ENCODE assay signal across 8 cellular contexts in the genomic region with DNA sequence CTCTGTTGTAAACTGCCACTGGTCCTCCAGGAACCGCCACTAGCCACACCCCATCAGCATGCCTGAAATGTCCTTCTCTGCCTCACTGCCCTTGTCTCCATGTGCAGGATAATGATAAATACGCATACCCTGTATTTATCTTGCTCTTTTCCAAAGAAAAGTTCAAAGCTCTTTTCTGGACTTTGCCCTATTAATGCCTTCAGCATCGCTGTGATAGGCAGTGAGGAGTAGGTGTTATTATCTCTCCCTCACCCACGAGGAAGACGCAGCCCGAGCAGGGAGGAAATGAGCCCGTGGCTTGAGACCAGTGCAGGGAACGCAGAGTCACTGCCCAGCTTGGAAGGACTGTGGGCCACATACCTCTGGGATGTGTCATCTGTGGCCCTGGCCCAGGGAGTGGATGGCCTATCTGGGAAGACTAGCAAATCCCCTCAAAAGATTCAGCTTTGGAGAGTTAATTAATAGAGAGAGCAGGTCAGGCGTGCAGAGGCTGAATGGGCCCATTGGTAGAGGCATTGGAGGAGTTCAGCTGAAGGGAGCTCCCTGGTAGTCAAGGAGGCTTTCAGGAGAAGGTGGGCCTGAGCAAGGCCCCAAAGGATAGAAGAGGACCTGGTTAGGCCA. TPM values are rescaled to one million over a fixed set of nuclear protein-coding genes. Genes with fewer than 3 reads are reported as not detected.
DNase-seq lines count a peak whose midpoint lies in the region; ATAC-seq and TF ChIP-seq lines count a peak whose summit lies in the region.

No MANE protein-coding gene starts in this region.

- H2AK5ac ChIP-seq in mesenchymal stem cell (ENCODE audit: low read length, severe bottlenecking) = peak overlapping the region; percentile 77

- peaks cover 59 to 77% of the 10 kb centered on the region in 2 experiments for H3K36me3 ChIP-seq in mesenchymal stem cell (ENCODE audit: control insufficient read depth in 1 of 2, insufficient read depth in 2 of 2, low read depth in 1 of 2, low read length in 2 of 2)
- no peaks in the 10 kb centered on the region for H3K36me3 ChIP-seq in uterus

- peak overlapping the region; percentile 46 to 67 for H3K4ac ChIP-seq in mesenchymal stem cell (ENCODE audit: low read depth in 1 of 2, low read length in 2 of 2)

- peak overlapping the region; percentile 47 for H3K27ac Mint-ChIP-seq in activated T-cell treated with anti-CD3 and anti-CD28 coated beads, Interleukin-2, amount 50 U/mL, for 72 hours

- peaks cover 14 to 29% of the 10 kb centered on the region in 2 donors for H3K36me3 Mint-ChIP-seq in activated T-cell treated with anti-CD3 and anti-CD28 coated beads, Interleukin-2, amount 50 U/mL, for 72 hours (ENCODE audit: insufficient read depth in 2 of 2)

- H3K79me1 ChIP-seq in mesenchymal stem cell (replicated peaks; ENCODE audit: low read length, poor library complexity, severe bottlenecking) = peaks cover 48% of the 10 kb centered on the region

- H2BK12ac ChIP-seq in mesenchymal stem cell (ENCODE audit: low read length in 2 of 2) = peak overlapping the region; percentile 51 to 64

- ATAC-seq in activated T-cell treated with anti-CD3 and anti-CD28 coated beads, Interleukin-2, amount 50 U/mL, for 72 hours (replicated peaks in 1 of 2) = no peak
- ATAC-seq in HG02763 (IDR thresholded peaks at IDR 0.05; ENCODE audit: unreplicated experiment) = no peak
- no peak for ATAC-seq in HG03469 (IDR thresholded peaks at IDR 0.05; ENCODE audit: unreplicated experiment)

- peak overlapping the region; percentile 90 for H4K91ac ChIP-seq in mesenchymal stem cell (ENCODE audit: low read length)

- intact Hi-C loops in uterus (cut with DNase I; ENCODE audit: low total_unique reads) = no loop called here

- peak overlapping the region; percentile 91 for H3K27ac ChIP-seq in mesenchymal stem cell (ENCODE audit: low read length, poor library complexity, severe bottlenecking)
- H3K27ac ChIP-seq in uterus = peak overlapping the region; percentile 60 to 67

- peak overlapping the region; percentile 78 for H3K9ac ChIP-seq in mesenchymal stem cell (ENCODE audit: low read length)

- no peaks in the 10 kb centered on the region for H3K9me3 Mint-ChIP-seq in activated T-cell treated with anti-CD3 and anti-CD28 coated beads, Interleukin-2, amount 50 U/mL, for 72 hours

- TF ChIP-seq CTCF in choroid plexus epithelial cell (conservative IDR thresholded peaks at IDR 0.05; ENCODE audit: low read depth, low read length) (no peak), uterus (IDR thresholded peaks at IDR 0.05) (no peak)

- H3K4me1 ChIP-seq in mesenchymal stem cell (ENCODE audit: control insufficient read depth, insufficient read depth, low read depth, low read length) (peaks cover 17% of the 10 kb centered on the region), uterus (peaks cover 0 to 13% of the 10 kb centered on the region in 2 donors)

- TF ChIP-seq POLR2A in uterus (IDR thresholded peaks at IDR 0.05) = no peak

- H3K18ac ChIP-seq in mesenchymal stem cell (ENCODE audit: low read depth in 1 of 2, low read length in 2 of 2) = peak overlapping the region; percentile 75 to 83

- WGBS in mesenchymal stem cell = 20% methylated on average over 9 of the region's 9 CpGs

- H3K27me3 ChIP-seq in mesenchymal stem cell (ENCODE audit: control insufficient read depth in 1 of 2, insufficient read depth in 1 of 2, low read length in 2 of 2) (no peaks in the 10 kb centered on the region), uterus (no peaks in the 10 kb centered on the region)

- DNase-seq in activated T-cell treated with anti-CD3 and anti-CD28 coated beads, Interleukin-2, amount 50 U/mL, for 72 hours = no peak
- no peak for DNase-seq in activated T-cell treated with anti-CD3 and anti-CD28 coated beads, Interleukin-2, amount 50 U/mL, for 1 hour
- DNase-seq in choroid plexus epithelial cell (ENCODE audit: low read depth) = peak; percentile 81
- peak; percentile 90 for DNase-seq in mesenchymal stem cell
- peak; percentile 76 to 83 for DNase-seq in uterus
- DNase-seq in COR-L47 (lab: John Stamatoyannopoulos, UW) = no peak

- peak overlapping the region; percentile 80 for H2BK120ac ChIP-seq in mesenchymal stem cell (ENCODE audit: low read depth, low read length)

- H3K14ac ChIP-seq in mesenchymal stem cell (ENCODE audit: low read length in 2 of 2) = peak overlapping the region in 1 of 2 experiments; percentile 37

- peaks cover 17% of the 10 kb centered on the region for H3K4me1 Mint-ChIP-seq in activated T-cell treated with anti-CD3 and anti-CD28 coated beads, Interleukin-2, amount 50 U/mL, for 72 hours (ENCODE audit: low read depth)

- no peak overlapping the region for H3K4me3 Mint-ChIP-seq in activated T-cell treated with anti-CD3 and anti-CD28 coated beads, Interleukin-2, amount 50 U/mL, for 72 hours

- H3K9me3 ChIP-seq in mesenchymal stem cell (ENCODE audit: control insufficient read depth, low read length) (no peaks in the 10 kb centered on the region), uterus (no peaks in the 10 kb centered on the region)

- H3K4me2 ChIP-seq in mesenchymal stem cell (ENCODE audit: low read length, poor library complexity, severe bottlenecking) = no peak overlapping the region

- no peak overlapping the region for H2AFZ ChIP-seq in mesenchymal stem cell (ENCODE audit: low read depth, low read length)

- H3K4me3 ChIP-seq in choroid plexus epithelial cell (ENCODE audit: low read depth, low read length) = no peak overlapping the region
- H3K4me3 ChIP-seq in mesenchymal stem cell (ENCODE audit: insufficient read depth in 1 of 2, low read depth in 1 of 2, low read length in 2 of 2) = no peak overlapping the region
- no peak overlapping the region for H3K4me3 ChIP-seq in uterus

- H4K8ac ChIP-seq in mesenchymal stem cell (ENCODE audit: low read length) = peak overlapping the region; percentile 81

- no peaks in the 10 kb centered on the region for H3K27me3 Mint-ChIP-seq in activated T-cell treated with anti-CD3 and anti-CD28 coated beads, Interleukin-2, amount 50 U/mL, for 72 hours (ENCODE audit: low read depth)

- H2BK5ac ChIP-seq in mesenchymal stem cell (ENCODE audit: low read depth, low read length, poor library complexity, severe bottlenecking) = peak overlapping the region; percentile 26

- no peak overlapping the region for H3K23ac ChIP-seq in mesenchymal stem cell (ENCODE audit: low read length in 2 of 2)

- peak overlapping the region; percentile 79 for H2BK15ac ChIP-seq in mesenchymal stem cell (ENCODE audit: low read depth, poor library complexity, severe bottlenecking)

RNA-seq across cellular contexts. Expression of a gene that starts 14.0 kb away (rescaled TPM):
- 10 to 100 TPM; 68.2 to 93.1 TPM for total RNA-seq in activated T-cell treated with anti-CD3 and anti-CD28 coated beads, Interleukin-2, amount 50 U/mL, for 72 hours
- polyA plus RNA-seq in mesenchymal stem cell (2013, experiment 1 of 2) = 9.8 TPM
- 9.3 TPM for polyA plus RNA-seq in mesenchymal stem cell (2013, experiment 2 of 2)
- total RNA-seq in uterus = 10 to 100 TPM in 3 of 4 donors, 1 to 10 TPM in 1; 3.8 to 80.9 (median 25.3) TPM

RNA-seq across cellular contexts. Expression of a gene that starts 39.5 kb away (rescaled TPM):
- total RNA-seq in activated T-cell treated with anti-CD3 and anti-CD28 coated beads, Interleukin-2, amount 50 U/mL, for 72 hours = 10 to 100 TPM; 50.1 to 59.3 TPM
- polyA plus RNA-seq in mesenchymal stem cell (2013, experiment 1 of 2) = 212 TPM
- 217 TPM for polyA plus RNA-seq in mesenchymal stem cell (2013, experiment 2 of 2)
- 100 to 1,000 TPM in 2 of 4 donors, 10 to 100 TPM in 2; 44.8 to 141 (median 107) TPM for total RNA-seq in uterus

Comparison
In these comparisons a context has a peak if more than half of its experiments do, and no peak if none do; other contexts are left out.
1. DNase-seq: peak in choroid plexus epithelial cell (single experiment), mesenchymal stem cell (single experiment) and uterus (2 of 2); none in activated T-cell treated with anti-CD3 and anti-CD28 coated beads, Interleukin-2, amount 50 U/mL, for 72 hours (0 of 2), activated T-cell treated with anti-CD3 and anti-CD28 coated beads, Interleukin-2, amount 50 U/mL, for 1 hour (single experiment) and COR-L47 (single experiment).